Comparison of ENCODE assay signal across 2 cellular contexts in the genomic region with DNA sequence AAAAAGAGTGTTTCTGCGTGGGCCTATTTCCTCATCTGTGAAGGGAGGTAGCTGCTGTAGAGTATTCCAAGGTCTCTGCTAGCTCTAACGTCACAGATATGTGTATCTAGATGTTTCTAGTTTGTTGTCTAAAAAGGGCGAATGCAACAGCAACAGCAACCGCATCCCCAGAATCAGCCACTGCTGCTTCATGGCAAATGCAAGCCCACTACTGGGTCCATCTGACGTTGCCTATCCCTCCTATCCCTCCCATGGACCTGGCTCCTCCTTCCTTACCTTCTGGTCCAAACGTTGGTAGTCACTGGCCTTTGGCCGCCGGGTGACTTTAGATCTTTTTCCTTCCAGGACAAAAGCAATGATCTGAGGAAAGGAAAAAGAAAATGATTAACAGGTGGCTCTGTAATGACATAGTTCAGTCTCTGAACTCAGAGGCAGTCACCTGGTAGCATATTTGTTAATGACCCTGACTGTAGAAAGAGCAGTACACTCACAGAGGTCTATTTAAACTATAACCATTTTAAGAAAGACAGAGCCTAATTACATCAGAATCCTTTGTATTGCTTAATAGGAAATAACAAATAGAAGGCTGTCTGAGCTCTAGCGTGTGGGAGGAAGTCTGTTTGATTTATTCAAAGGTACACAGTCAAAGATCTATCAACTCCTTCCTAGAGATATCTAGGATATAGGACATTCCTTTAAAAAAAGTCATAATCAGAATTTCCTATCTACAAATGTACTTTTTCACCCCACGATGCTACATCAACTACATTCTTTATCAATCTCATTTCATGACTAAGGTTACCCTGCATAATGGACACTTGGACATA.
TF ChIP-seq lines count a peak whose summit lies in the region.

No MANE protein-coding gene starts in this region.

TF ChIP-seq in SK-N-SH, 30 proteins besides CTCF, POLR2A, EP300 and RAD21 (continued from another document):
- TF ChIP-seq PBX3 (IDR thresholded peaks at IDR 0.05) (no peak), POLR2AphosphoS5 (IDR thresholded peaks at IDR 0.05; ENCODE audit: low read depth, low read length) (no peak), RCOR1 (IDR thresholded peaks at IDR 0.05; ENCODE audit: low read length) (no peak), TCF12 (IDR thresholded peaks at IDR 0.05) (no peak), EZH2phosphoT487 (IDR thresholded peaks at IDR 0.05; ENCODE audit: borderline replicate concordance, low read depth) (no peak), ZBTB33 (IDR thresholded peaks at IDR 0.05; ENCODE audit: borderline replicate concordance, low read depth) (no peak), YY1 (IDR thresholded peaks at IDR 0.05; ENCODE audit: low read depth) (no peak), SMC3 (IDR thresholded peaks at IDR 0.05; ENCODE audit: low read depth, low read length) (no peak), NFIC (IDR thresholded peaks at IDR 0.05; ENCODE audit: borderline replicate concordance) (no peak), MXI1 (IDR thresholded peaks at IDR 0.05; ENCODE audit: low read depth, low read length) (no peak), CHD2 (IDR thresholded peaks at IDR 0.05; ENCODE audit: low read length, partially characterized antibody) (no peak)
- TF ChIP-seq, protein P1, sequence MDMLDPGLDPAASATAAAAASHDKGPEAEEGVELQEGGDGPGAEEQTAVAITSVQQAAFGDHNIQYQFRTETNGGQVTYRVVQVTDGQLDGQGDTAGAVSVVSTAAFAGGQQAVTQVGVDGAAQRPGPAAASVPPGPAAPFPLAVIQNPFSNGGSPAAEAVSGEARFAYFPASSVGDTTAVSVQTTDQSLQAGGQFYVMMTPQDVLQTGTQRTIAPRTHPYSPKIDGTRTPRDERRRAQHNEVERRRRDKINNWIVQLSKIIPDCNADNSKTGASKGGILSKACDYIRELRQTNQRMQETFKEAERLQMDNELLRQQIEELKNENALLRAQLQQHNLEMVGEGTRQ (IDR thresholded peaks at IDR 0.05; ENCODE audit: borderline replicate concordance, low read depth, low read length) = no peak
TF ChIP-seq in SK-N-SH: peak in this region for 0.

TF ChIP-seq in SK-N-SH treated with all-trans-retinoic acid at 6 μM for 48 hours, 23 proteins besides CTCF, POLR2A, EP300 and RAD21 (continued from another document):
- TF ChIP-seq TCF4 (CRISPR knock-in tag; IDR thresholded peaks at IDR 0.05; ENCODE audit: borderline replicate concordance) = no peak
- TF ChIP-seq ESRRG (CRISPR knock-in tag; IDR thresholded peaks at IDR 0.05) = no peak
- no peak for TF ChIP-seq GLIS3 (CRISPR knock-in tag; IDR thresholded peaks at IDR 0.05)
- no peak for TF ChIP-seq ARNTL (CRISPR knock-in tag; IDR thresholded peaks at IDR 0.05; ENCODE audit: borderline replicate concordance, low read depth)
- no peak for TF ChIP-seq RARB (CRISPR knock-in tag; IDR thresholded peaks at IDR 0.05)
- TF ChIP-seq ZNF565 (CRISPR knock-in tag; conservative IDR thresholded peaks at IDR 0.05; ENCODE audit: low read depth) = no peak
TF ChIP-seq in SK-N-SH treated with all-trans-retinoic acid at 6 μM for 48 hours: peak in this region for 0.
